14 cellular contexts compared by ENCODE assay signal in genomic region chr13:26300140-26300539, GRCh38. TPM values are rescaled to one million over a fixed set of nuclear protein-coding genes. Genes with fewer than 3 reads are reported as not detected.
DNase-seq lines count a peak whose midpoint lies in the region; ATAC-seq, FAIRE-seq and TF ChIP-seq lines count a peak whose summit lies in the region.
"Had no signal": no experiment of that assay in that cellular context is flagged by ENCODE, and none has a peak within 500 bp of the region (broad histone marks: within the 10 kb centered on the region; RNA-seq: fewer than 3 reads in every experiment).

No MANE protein-coding gene starts in this region.

- H3K4me1 ChIP-seq in foreskin keratinocyte: peaks cover 15% of the 10 kb centered on the region
- H3K4me1 ChIP-seq: BLaER1 had no signal

- peak; percentile 7 for DNase-seq in stimulated activated CD4-positive, alpha-beta T cell treated with anti-CD3 and anti-CD28 coated beads, Interleukin-2, amount 100 ng/mL, for 4 hours (ENCODE audit: low read depth)
- no peak for DNase-seq in stimulated activated CD4-positive, alpha-beta T cell treated with anti-CD3 and anti-CD28 coated beads, Interleukin-12 subunit alpha, Interleukin-12 subunit beta, amount 100 ng/mL, for 4 hours
- DNase-seq in foreskin keratinocyte: peak in 1 of 2 donors; percentile 25
- peak; percentile 21 for DNase-seq in stromal cell of bone marrow (ENCODE audit: low read depth)
- DNase-seq in NCI-H2196 (lab: John Stamatoyannopoulos, UW; ENCODE audit: unreplicated experiment): no peak
- DNase-seq in D721Med (ENCODE audit: insufficient read length, low spot score): no peak
- DNase-seq: activated CD4-positive, alpha-beta memory T cell treated with anti-CD3 and anti-CD28 coated beads, Interleukin-2, amount 10 ng/mL, durations not matched to agents 7 days and 5 days; GDM1; OCI-M1; right cardiac atrium had no signal

- ATAC-seq in SK-N-SH treated with all-trans-retinoic acid at 6 μM for 48 hours (peak; percentile 85), foreskin keratinocyte (peak; percentile 89), HG03135 (IDR thresholded peaks at IDR 0.05; ENCODE audit: unreplicated experiment) (no peak)
- ATAC-seq: right cardiac atrium had no signal

- no peak overlapping the region for H3K27ac ChIP-seq in foreskin keratinocyte
- H3K27ac ChIP-seq: adrenal gland, BLaER1 had no signal

- TF ChIP-seq CTCF in foreskin keratinocyte (conservative IDR thresholded peaks at IDR 0.05): no peak
- TF ChIP-seq CTCF in D721Med (IDR thresholded peaks at IDR 0.05; ENCODE audit: insufficient read depth, missing control alignments): no peak

- no peak for FAIRE-seq in D721Med (lab: Jason Lieb, UNC)

- no peaks in the 10 kb centered on the region for H3K27me3 ChIP-seq in foreskin keratinocyte
- H3K27me3 ChIP-seq: adrenal gland, BLaER1 had no signal

TF ChIP-seq in SK-N-SH treated with all-trans-retinoic acid at 6 μM for 48 hours, 23 proteins besides CTCF, POLR2A, EP300 and RAD21:
- TF ChIP-seq PATZ1 (CRISPR knock-in tag; IDR thresholded peaks at IDR 0.05; ENCODE audit: borderline replicate concordance): 0 out of 2 replicates have a peak, but pooled peaks have one; percentile 57
- no peak for TF ChIP-seq TOX (CRISPR knock-in tag; IDR thresholded peaks at IDR 0.05; ENCODE audit: borderline replicate concordance)
- TF ChIP-seq ISL1 (CRISPR knock-in tag; IDR thresholded peaks at IDR 0.05): peak; percentile 56
TF ChIP-seq in SK-N-SH treated with all-trans-retinoic acid at 6 μM for 48 hours: peak in this region for 2.

RNA-seq across cellular contexts. Expression of gene CDK8, which starts 46.2 kb away (rescaled TPM):
- total RNA-seq in foreskin keratinocyte: 23.9 and 24.9 TPM in 2 replicates
- polyA plus RNA-seq in foreskin keratinocyte: 10.8 and 13.9 TPM in 2 replicates

Comparison
In these comparisons a context has a peak if more than half of its experiments do, and no peak if none do; other contexts are left out.
1. DNase-seq: peak in stimulated activated CD4-positive, alpha-beta T cell treated with anti-CD3 and anti-CD28 coated beads, Interleukin-2, amount 100 ng/mL, for 4 hours (single experiment) and stromal cell of bone marrow (single experiment); none in stimulated activated CD4-positive, alpha-beta T cell treated with anti-CD3 and anti-CD28 coated beads, Interleukin-12 subunit alpha, Interleukin-12 subunit beta, amount 100 ng/mL, for 4 hours (single experiment), NCI-H2196 (single experiment) and D721Med (single experiment).